Comparison of ENCODE assay signal across 8 cellular contexts in genomic region chr16:17467923-17468540, GRCh38. TPM values are rescaled to one million over a fixed set of nuclear protein-coding genes. Genes with fewer than 3 reads are reported as not detected.
A peak's percentile ranks its signal among the peaks of the same experiment; 100 is the strongest.
DNase-seq lines count a peak whose midpoint lies in the region; ATAC-seq and TF ChIP-seq lines count a peak whose summit lies in the region.

No MANE protein-coding gene starts in this region.

- intact Hi-C loops in breast epithelium (cut with DNase I; ENCODE audit: low total_unique reads): no loop called here

- peaks cover 65% of the 10 kb centered on the region for H4K20me1 ChIP-seq in smooth muscle cell (ENCODE audit: low read depth)

- no peak overlapping the region for H2AFZ ChIP-seq in smooth muscle cell (ENCODE audit: low read depth)

- peaks cover 30% of the 10 kb centered on the region for H3K79me2 ChIP-seq in smooth muscle cell (ENCODE audit: low read depth)

- TF ChIP-seq CTCF in breast epithelium (IDR thresholded peaks at IDR 0.05): peak in 2 of 3 donors; percentile 55 to 65
- peak; percentile 66 for TF ChIP-seq CTCF in smooth muscle cell (IDR thresholded peaks at IDR 0.05; ENCODE audit: borderline replicate concordance, insufficient read depth, poor library complexity, severe bottlenecking)

- peak; percentile 51 for DNase-seq in CD1c-positive myeloid dendritic cell (ENCODE audit: extremely low spot score)
- DNase-seq in HuH-7 (ENCODE audit: low spot score): peak; percentile 60
- DNase-seq in SK-N-DZ (ENCODE audit: low spot score): peak; percentile 78
- DNase-seq in breast epithelium (ENCODE audit: low spot score in 2 of 2): peak; percentile 48 to 67
- DNase-seq in islet precursor cell: peak; percentile 87
- no peak for DNase-seq in smooth muscle cell (lab: John Stamatoyannopoulos, UW; ENCODE audit: unreplicated experiment)

- H3K9me3 ChIP-seq in breast epithelium (no peaks in the 10 kb centered on the region), smooth muscle cell (replicated peaks; ENCODE audit: low read depth) (no peaks in the 10 kb centered on the region)

- H3K36me3 ChIP-seq in breast epithelium: no peaks in the 10 kb centered on the region
- H3K36me3 ChIP-seq in smooth muscle cell (ENCODE audit: low read depth): no peaks in the 10 kb centered on the region

- WGBS in smooth muscle cell (ENCODE audit: low lambda C conversion rate): 35% methylated on average over 6 of the region's 6 CpGs

- H3K27me3 ChIP-seq in breast epithelium (no peaks in the 10 kb centered on the region), smooth muscle cell (ENCODE audit: low read depth) (no peaks in the 10 kb centered on the region)

- peaks cover 4 to 6% of the 10 kb centered on the region in 2 donors for H3K4me1 ChIP-seq in breast epithelium
- H3K4me1 ChIP-seq in smooth muscle cell (ENCODE audit: low read depth): peaks cover 21% of the 10 kb centered on the region

- TF ChIP-seq POLR2A in breast epithelium (IDR thresholded peaks at IDR 0.05): no peak

- H3F3A ChIP-seq in smooth muscle cell (ENCODE audit: low read depth): peaks cover 9% of the 10 kb centered on the region

- peak overlapping the region; percentile 87 for H3K4me2 ChIP-seq in smooth muscle cell

- no peak overlapping the region for H3K9ac ChIP-seq in smooth muscle cell (ENCODE audit: low read depth)

- peak overlapping the region; percentile 70 to 85 (median 71) for H3K4me3 ChIP-seq in breast epithelium
- H3K4me3 ChIP-seq in smooth muscle cell: peak overlapping the region; percentile 72

- ATAC-seq in HG03565 (IDR thresholded peaks at IDR 0.05; ENCODE audit: unreplicated experiment) (no peak), HG03460 (IDR thresholded peaks at IDR 0.05; ENCODE audit: unreplicated experiment) (no peak)

- H3K27ac ChIP-seq in breast epithelium (no peak overlapping the region), smooth muscle cell (ENCODE audit: low read depth) (no peak overlapping the region)

RNA-seq across cellular contexts. Expression of gene XYLT1, which starts 2.7 kb away (rescaled TPM):
- polyA plus RNA-seq in SK-N-DZ (2014; cell fraction: cytosol; rRNA removed): 1.6 TPM in 2 replicates
- polyA plus RNA-seq in SK-N-DZ (2014; cell fraction: nucleus; rRNA removed): 1.2 and 1.4 TPM in 2 replicates
- total RNA-seq in breast epithelium (10 to 100 TPM; 11.9 to 32.8 (median 13.8) TPM), smooth muscle cell (19.9 and 22.4 TPM in 2 replicates)
- 8.2 and 9.5 TPM in 2 replicates for polyA plus RNA-seq in smooth muscle cell
